Comparison of ENCODE assay signal across 9 cellular contexts in genomic region chr3:193240436-193240849, GRCh38. TPM values are rescaled to one million over a fixed set of nuclear protein-coding genes. Genes with fewer than 3 reads are reported as not detected.
DNase-seq lines count a peak whose midpoint lies in the region; ATAC-seq and TF ChIP-seq lines count a peak whose summit lies in the region.
"Had no signal": no experiment of that assay in that cellular context is flagged by ENCODE, and none has a peak within 500 bp of the region (broad histone marks: within the 10 kb centered on the region; RNA-seq: fewer than 3 reads in every experiment).

No MANE protein-coding gene starts in this region.

- H2BK15ac ChIP-seq in mesenchymal stem cell (ENCODE audit: low read depth, poor library complexity, severe bottlenecking), result no peak overlapping the region

- H3K27ac Mint-ChIP-seq in stimulated activated naive CD8-positive, alpha-beta T cell treated with anti-CD3 and anti-CD28 coated beads, Interleukin-15, Interleukin-2, amounts not matched to agents 100 ng/mL and 50 ng/mL, for 24 hours, result no peak overlapping the region

- H3K18ac ChIP-seq in mesenchymal stem cell (ENCODE audit: low read depth in 1 of 2, low read length in 2 of 2), result no peak overlapping the region

- H3K4me1 Mint-ChIP-seq in stimulated activated naive CD8-positive, alpha-beta T cell treated with anti-CD3 and anti-CD28 coated beads, Interleukin-15, Interleukin-2, amounts not matched to agents 100 ng/mL and 50 ng/mL, for 24 hours (ENCODE audit: low read depth), result no peaks in the 10 kb centered on the region

- peak overlapping the region in 1 of 2 experiments; percentile 71 for H3K14ac ChIP-seq in mesenchymal stem cell (ENCODE audit: low read length in 2 of 2)

- H2AK5ac ChIP-seq in mesenchymal stem cell (ENCODE audit: low read length, severe bottlenecking), result no peak overlapping the region

- no peak overlapping the region for H3K23ac ChIP-seq in mesenchymal stem cell (ENCODE audit: low read length in 2 of 2)

- no peak for ATAC-seq in stimulated activated naive CD8-positive, alpha-beta T cell treated with anti-CD3 and anti-CD28 coated beads, Interleukin-15, Interleukin-2, amounts not matched to agents 100 U/mL and 50 U/mL, for 24 hours

- TF ChIP-seq CTCF in colonic mucosa (IDR thresholded peaks at IDR 0.05), result no peak

- H3K27ac ChIP-seq in colonic mucosa (no peak overlapping the region), mesenchymal stem cell (ENCODE audit: low read length, poor library complexity, severe bottlenecking) (no peak overlapping the region)

- H3K4ac ChIP-seq in mesenchymal stem cell (ENCODE audit: low read depth in 1 of 2, low read length in 2 of 2), result no peak overlapping the region

- no peak overlapping the region for H4K91ac ChIP-seq in mesenchymal stem cell (ENCODE audit: low read length)

- H3K79me1 ChIP-seq in mesenchymal stem cell (replicated peaks; ENCODE audit: low read length, poor library complexity, severe bottlenecking), result no peaks in the 10 kb centered on the region

- peaks cover 4% of the 10 kb centered on the region for H3K9me3 Mint-ChIP-seq in stimulated activated naive CD8-positive, alpha-beta T cell treated with anti-CD3 and anti-CD28 coated beads, Interleukin-15, Interleukin-2, amounts not matched to agents 100 ng/mL and 50 ng/mL, for 24 hours

- DNase-seq in stimulated activated naive CD8-positive, alpha-beta T cell treated with anti-CD3 and anti-CD28 coated beads, Interleukin-15, Interleukin-2, amounts not matched to agents 100 U/mL and 50 U/mL, for 24 hours, result no peak
- DNase-seq in colonic mucosa (no peak), mesenchymal stem cell (peak; percentile 22), NCI-H1930 (lab: John Stamatoyannopoulos, UW) (no peak), inferior parietal cortex (ENCODE audit: extremely low spot score) (no peak)
- no peak for DNase-seq in stimulated activated CD4-positive, alpha-beta T cell treated with anti-CD3 and anti-CD28 coated beads, Interleukin-2, amount 100 ng/mL, for 24 hours
- DNase-seq in activated CD4-positive, alpha-beta T cell treated with anti-CD3 and anti-CD28 coated beads, Interleukin-2, amount 50 U/mL, for 4 hours, result no peak
- DNase-seq: GDM1 had no signal

- no peak overlapping the region for H2BK5ac ChIP-seq in mesenchymal stem cell (ENCODE audit: low read depth, low read length, poor library complexity, severe bottlenecking)

- H3K4me3 Mint-ChIP-seq in stimulated activated naive CD8-positive, alpha-beta T cell treated with anti-CD3 and anti-CD28 coated beads, Interleukin-15, Interleukin-2, amounts not matched to agents 100 ng/mL and 50 ng/mL, for 24 hours, result peak overlapping the region; percentile 30

- H3K36me3 Mint-ChIP-seq in stimulated activated naive CD8-positive, alpha-beta T cell treated with anti-CD3 and anti-CD28 coated beads, Interleukin-15, Interleukin-2, amounts not matched to agents 100 ng/mL and 50 ng/mL, for 24 hours (ENCODE audit: low read depth), result no peaks in the 10 kb centered on the region

- H2AFZ ChIP-seq in mesenchymal stem cell (ENCODE audit: low read depth, low read length), result peak overlapping the region; percentile 86

- peak overlapping the region; percentile 94 for H3K4me2 ChIP-seq in mesenchymal stem cell (ENCODE audit: low read length, poor library complexity, severe bottlenecking)

- no peak overlapping the region for H2BK120ac ChIP-seq in mesenchymal stem cell (ENCODE audit: low read depth, low read length)

- H4K8ac ChIP-seq in mesenchymal stem cell (ENCODE audit: low read length), result peak overlapping the region; percentile 79

- intact Hi-C loops in colonic mucosa (cut with DNase I), result no loop called here

- peaks cover 50% of the 10 kb centered on the region for H3K27me3 Mint-ChIP-seq in stimulated activated naive CD8-positive, alpha-beta T cell treated with anti-CD3 and anti-CD28 coated beads, Interleukin-15, Interleukin-2, amounts not matched to agents 100 ng/mL and 50 ng/mL, for 24 hours

- H3K9ac ChIP-seq in colonic mucosa (ENCODE audit: low read depth in 2 of 2, low read length in 2 of 2) (no peak overlapping the region), mesenchymal stem cell (ENCODE audit: low read length) (peak overlapping the region; percentile 73)

- WGBS in mesenchymal stem cell, result 0% methylated on average over 3 of the region's 9 CpGs

- no peak overlapping the region for H2BK12ac ChIP-seq in mesenchymal stem cell (ENCODE audit: low read length in 2 of 2)

- no peaks in the 10 kb centered on the region for H3K9me3 ChIP-seq in colonic mucosa
- H3K9me3 ChIP-seq in mesenchymal stem cell (ENCODE audit: control insufficient read depth, low read length), result no peaks in the 10 kb centered on the region

- H3K27me3 ChIP-seq in colonic mucosa (peaks cover 4% of the 10 kb centered on the region), mesenchymal stem cell (ENCODE audit: control insufficient read depth in 1 of 2, insufficient read depth in 1 of 2, low read length in 2 of 2) (peaks cover 16 to 19% of the 10 kb centered on the region in 2 experiments)

- peak overlapping the region; percentile 39 for H3K4me3 ChIP-seq in colonic mucosa
- H3K4me3 ChIP-seq in mesenchymal stem cell (ENCODE audit: insufficient read depth in 1 of 2, low read depth in 1 of 2, low read length in 2 of 2), result peak overlapping the region; percentile 58 to 78

- H3K36me3 ChIP-seq in colonic mucosa (no peaks in the 10 kb centered on the region), mesenchymal stem cell (ENCODE audit: control insufficient read depth in 1 of 2, insufficient read depth in 2 of 2, low read depth in 1 of 2, low read length in 2 of 2) (no peaks in the 10 kb centered on the region)

- H3K4me1 ChIP-seq in colonic mucosa, result no peaks in the 10 kb centered on the region
- H3K4me1 ChIP-seq in mesenchymal stem cell (ENCODE audit: control insufficient read depth, insufficient read depth, low read depth, low read length), result peaks cover 10% of the 10 kb centered on the region

RNA-seq across cellular contexts. Expression of gene PLAAT1, which starts 0.6 kb away (rescaled TPM):
- not detected for total RNA-seq in colonic mucosa
- polyA plus RNA-seq in mesenchymal stem cell (2013, experiment 1 of 2), result 0.50 TPM
- polyA plus RNA-seq in mesenchymal stem cell (2013, experiment 2 of 2), result 0.37 TPM
